ENCODE assay signal across 23 cellular contexts in genomic region chr20:62217913-62218773, GRCh38. TPM values are rescaled to one million over a fixed set of nuclear protein-coding genes. Genes with fewer than 3 reads are reported as not detected.
"Had no signal": no experiment of that assay in that cellular context is flagged by ENCODE, and none has a peak within 500 bp of the region (broad histone marks: within the 10 kb centered on the region; RNA-seq: fewer than 3 reads in every experiment).

No MANE protein-coding gene starts in this region.

- ATAC-seq: activated T-cell treated with anti-CD3 and anti-CD28 coated beads, Interleukin-2, amount 50 U/mL, for 72 hours had no signal

- H3K4me3 ChIP-seq: colonic mucosa, esophagus squamous epithelium, ovary, thoracic aorta had no signal

- H3K27ac ChIP-seq: colonic mucosa, esophagus squamous epithelium, ovary, stomach, thoracic aorta had no signal

- H3K4me1 ChIP-seq: colonic mucosa had no signal

- H3K36me3 ChIP-seq: colonic mucosa, esophagus squamous epithelium, ovary, stomach, thoracic aorta had no signal

- DNase-seq: activated CD4-positive, alpha-beta T cell treated with anti-CD3 and anti-CD28 coated beads, Interleukin-2, amount 10 ng/mL, durations not matched to agents 24 days and 14 days; activated CD4-positive, CD25-positive, alpha-beta regulatory T cell; activated CD8-positive, alpha-beta memory T cell treated with anti-CD3 and anti-CD28 coated beads, Interleukin-2, amount 50 U/mL, for 48 hours; activated gamma-delta T cell treated with Interleukin-2 at 50 U/mL for 16 hours; activated T-cell treated with anti-CD3 and anti-CD28 coated beads, Interleukin-2, amount 50 U/mL, for 72 hours; amniotic stem cell; central memory CD4-positive, alpha-beta T cell; colonic mucosa; effector CD4-positive, alpha-beta T cell; esophagus squamous epithelium; hippocampal formation; kidney glomerular epithelial cell; mesenchymal stem cell; nephron progenitor cell; ovary; stimulated activated CD4-positive, alpha-beta T cell treated with anti-CD3 and anti-CD28 coated beads, Interleukin-1b, Interleukin-23, amount 100 ng/mL, for 48 hours; stomach; T-helper 1 cell had no signal

- H3K9me3 ChIP-seq: colonic mucosa, esophagus squamous epithelium, ovary, stomach, thoracic aorta had no signal

RNA-seq across cellular contexts. Expression of gene HRH3, which starts 1.9 kb away (rescaled TPM):
- total RNA-seq: activated CD4-positive, alpha-beta T cell treated with anti-CD3 and anti-CD28 coated beads, Interleukin-2, amount 10 ng/mL, durations not matched to agents 24 days and 14 days; activated T-cell treated with anti-CD3 and anti-CD28 coated beads, Interleukin-2, amount 50 U/mL, for 72 hours; colonic mucosa; esophagus squamous epithelium; fibroblast of villous mesenchyme; glomerular endothelial cell; liver; ovary; pulmonary artery endothelial cell; stomach; thoracic aorta had no signal
- polyA plus RNA-seq: liver, ovary, stomach had no signal
